ENCODE assay signal across 1 cellular context in the genomic region with DNA sequence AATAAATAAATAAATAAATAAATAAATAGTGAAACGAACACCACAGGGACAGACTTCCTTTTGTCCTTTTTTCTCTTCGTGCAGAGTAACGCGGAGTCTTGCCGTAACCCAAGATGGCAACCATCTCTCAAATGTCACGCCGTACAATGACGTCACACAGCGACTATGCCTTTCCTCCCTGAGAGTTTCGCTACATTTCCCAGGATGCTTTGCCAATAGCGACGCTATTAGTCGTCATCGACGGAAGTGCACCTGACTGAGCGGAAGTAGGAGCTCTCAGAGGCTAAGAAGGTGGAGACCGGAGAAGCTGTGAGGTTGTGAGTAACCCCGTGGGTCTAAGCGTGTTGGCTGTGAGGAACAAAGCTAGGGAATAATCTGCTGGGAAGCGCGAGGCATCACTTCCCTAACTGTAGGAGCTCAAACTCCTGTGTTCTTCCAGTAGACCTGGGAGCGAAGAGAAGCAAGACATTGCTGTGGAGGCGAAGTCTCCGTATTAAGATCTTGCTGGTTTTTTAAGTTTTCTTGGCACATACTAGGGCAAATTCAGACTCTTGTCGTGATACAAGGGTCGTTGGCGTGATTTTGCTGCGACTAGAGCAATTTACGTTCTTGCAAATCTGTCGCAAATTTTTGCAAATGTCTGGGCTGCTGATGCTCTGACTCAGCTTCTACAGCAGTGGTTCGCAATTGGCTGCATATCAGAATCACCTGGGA.
TF ChIP-seq lines count a peak whose summit lies in the region.

A gene with protein sequence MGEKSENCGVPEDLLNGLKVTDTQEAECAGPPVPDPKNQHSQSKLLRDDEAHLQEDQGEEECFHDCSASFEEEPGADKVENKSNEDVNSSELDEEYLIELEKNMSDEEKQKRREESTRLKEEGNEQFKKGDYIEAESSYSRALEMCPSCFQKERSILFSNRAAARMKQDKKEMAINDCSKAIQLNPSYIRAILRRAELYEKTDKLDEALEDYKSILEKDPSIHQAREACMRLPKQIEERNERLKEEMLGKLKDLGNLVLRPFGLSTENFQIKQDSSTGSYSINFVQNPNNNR (plus strand): TSS at position 263 of the 714 bp plus-strand sequence. CDS start 1,390 bp downstream, outside the sequence.

TF ChIP-seq in K562, 482 proteins besides CTCF, POLR2A, EP300 and RAD21 (continued from another document and continues in another):
- peak; percentile 64 for TF ChIP-seq RBBP5 (IDR thresholded peaks at IDR 0.05; ENCODE audit: borderline replicate concordance, insufficient read depth, low read length, poor library complexity, severe bottlenecking)
- TF ChIP-seq RBM15 (IDR thresholded peaks at IDR 0.05; ENCODE audit: insufficient read depth, low read length), result no peak
- TF ChIP-seq HOXB6 (CRISPR knock-in tag; IDR thresholded peaks at IDR 0.05; ENCODE audit: borderline replicate concordance), result no peak
- peak; percentile 78 for TF ChIP-seq ZNF175 (CRISPR knock-in tag; IDR thresholded peaks at IDR 0.05; ENCODE audit: low read depth)
- TF ChIP-seq, protein P1, sequence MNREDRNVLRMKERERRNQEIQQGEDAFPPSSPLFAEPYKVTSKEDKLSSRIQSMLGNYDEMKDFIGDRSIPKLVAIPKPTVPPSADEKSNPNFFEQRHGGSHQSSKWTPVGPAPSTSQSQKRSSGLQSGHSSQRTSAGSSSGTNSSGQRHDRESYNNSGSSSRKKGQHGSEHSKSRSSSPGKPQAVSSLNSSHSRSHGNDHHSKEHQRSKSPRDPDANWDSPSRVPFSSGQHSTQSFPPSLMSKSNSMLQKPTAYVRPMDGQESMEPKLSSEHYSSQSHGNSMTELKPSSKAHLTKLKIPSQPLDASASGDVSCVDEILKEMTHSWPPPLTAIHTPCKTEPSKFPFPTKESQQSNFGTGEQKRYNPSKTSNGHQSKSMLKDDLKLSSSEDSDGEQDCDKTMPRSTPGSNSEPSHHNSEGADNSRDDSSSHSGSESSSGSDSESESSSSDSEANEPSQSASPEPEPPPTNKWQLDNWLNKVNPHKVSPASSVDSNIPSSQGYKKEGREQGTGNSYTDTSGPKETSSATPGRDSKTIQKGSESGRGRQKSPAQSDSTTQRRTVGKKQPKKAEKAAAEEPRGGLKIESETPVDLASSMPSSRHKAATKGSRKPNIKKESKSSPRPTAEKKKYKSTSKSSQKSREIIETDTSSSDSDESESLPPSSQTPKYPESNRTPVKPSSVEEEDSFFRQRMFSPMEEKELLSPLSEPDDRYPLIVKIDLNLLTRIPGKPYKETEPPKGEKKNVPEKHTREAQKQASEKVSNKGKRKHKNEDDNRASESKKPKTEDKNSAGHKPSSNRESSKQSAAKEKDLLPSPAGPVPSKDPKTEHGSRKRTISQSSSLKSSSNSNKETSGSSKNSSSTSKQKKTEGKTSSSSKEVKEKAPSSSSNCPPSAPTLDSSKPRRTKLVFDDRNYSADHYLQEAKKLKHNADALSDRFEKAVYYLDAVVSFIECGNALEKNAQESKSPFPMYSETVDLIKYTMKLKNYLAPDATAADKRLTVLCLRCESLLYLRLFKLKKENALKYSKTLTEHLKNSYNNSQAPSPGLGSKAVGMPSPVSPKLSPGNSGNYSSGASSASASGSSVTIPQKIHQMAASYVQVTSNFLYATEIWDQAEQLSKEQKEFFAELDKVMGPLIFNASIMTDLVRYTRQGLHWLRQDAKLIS (CRISPR knock-in tag; IDR thresholded peaks at IDR 0.05), result no peak
- TF ChIP-seq, protein P2, sequence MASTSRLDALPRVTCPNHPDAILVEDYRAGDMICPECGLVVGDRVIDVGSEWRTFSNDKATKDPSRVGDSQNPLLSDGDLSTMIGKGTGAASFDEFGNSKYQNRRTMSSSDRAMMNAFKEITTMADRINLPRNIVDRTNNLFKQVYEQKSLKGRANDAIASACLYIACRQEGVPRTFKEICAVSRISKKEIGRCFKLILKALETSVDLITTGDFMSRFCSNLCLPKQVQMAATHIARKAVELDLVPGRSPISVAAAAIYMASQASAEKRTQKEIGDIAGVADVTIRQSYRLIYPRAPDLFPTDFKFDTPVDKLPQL (IDR thresholded peaks at IDR 0.05; ENCODE audit: extremely low read depth, insufficient read length), result no peak
- TF ChIP-seq, protein P3, sequence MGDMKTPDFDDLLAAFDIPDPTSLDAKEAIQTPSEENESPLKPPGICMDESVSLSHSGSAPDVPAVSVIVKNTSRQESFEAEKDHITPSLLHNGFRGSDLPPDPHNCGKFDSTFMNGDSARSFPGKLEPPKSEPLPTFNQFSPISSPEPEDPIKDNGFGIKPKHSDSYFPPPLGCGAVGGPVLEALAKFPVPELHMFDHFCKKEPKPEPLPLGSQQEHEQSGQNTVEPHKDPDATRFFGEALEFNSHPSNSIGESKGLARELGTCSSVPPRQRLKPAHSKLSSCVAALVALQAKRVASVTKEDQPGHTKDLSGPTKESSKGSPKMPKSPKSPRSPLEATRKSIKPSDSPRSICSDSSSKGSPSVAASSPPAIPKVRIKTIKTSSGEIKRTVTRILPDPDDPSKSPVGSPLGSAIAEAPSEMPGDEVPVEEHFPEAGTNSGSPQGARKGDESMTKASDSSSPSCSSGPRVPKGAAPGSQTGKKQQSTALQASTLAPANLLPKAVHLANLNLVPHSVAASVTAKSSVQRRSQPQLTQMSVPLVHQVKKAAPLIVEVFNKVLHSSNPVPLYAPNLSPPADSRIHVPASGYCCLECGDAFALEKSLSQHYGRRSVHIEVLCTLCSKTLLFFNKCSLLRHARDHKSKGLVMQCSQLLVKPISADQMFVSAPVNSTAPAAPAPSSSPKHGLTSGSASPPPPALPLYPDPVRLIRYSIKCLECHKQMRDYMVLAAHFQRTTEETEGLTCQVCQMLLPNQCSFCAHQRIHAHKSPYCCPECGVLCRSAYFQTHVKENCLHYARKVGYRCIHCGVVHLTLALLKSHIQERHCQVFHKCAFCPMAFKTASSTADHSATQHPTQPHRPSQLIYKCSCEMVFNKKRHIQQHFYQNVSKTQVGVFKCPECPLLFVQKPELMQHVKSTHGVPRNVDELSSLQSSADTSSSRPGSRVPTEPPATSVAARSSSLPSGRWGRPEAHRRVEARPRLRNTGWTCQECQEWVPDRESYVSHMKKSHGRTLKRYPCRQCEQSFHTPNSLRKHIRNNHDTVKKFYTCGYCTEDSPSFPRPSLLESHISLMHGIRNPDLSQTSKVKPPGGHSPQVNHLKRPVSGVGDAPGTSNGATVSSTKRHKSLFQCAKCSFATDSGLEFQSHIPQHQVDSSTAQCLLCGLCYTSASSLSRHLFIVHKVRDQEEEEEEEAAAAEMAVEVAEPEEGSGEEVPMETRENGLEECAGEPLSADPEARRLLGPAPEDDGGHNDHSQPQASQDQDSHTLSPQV (IDR thresholded peaks at IDR 0.05), result no peak
- 0 out of 2 replicates have a peak, but pooled peaks have one; percentile 19 for TF ChIP-seq NR2C2 (CRISPR knock-in tag; IDR thresholded peaks at IDR 0.05)
- peak; percentile 91 for TF ChIP-seq NR2C2 (tag; IDR thresholded peaks at IDR 0.05)
- TF ChIP-seq, protein P4, sequence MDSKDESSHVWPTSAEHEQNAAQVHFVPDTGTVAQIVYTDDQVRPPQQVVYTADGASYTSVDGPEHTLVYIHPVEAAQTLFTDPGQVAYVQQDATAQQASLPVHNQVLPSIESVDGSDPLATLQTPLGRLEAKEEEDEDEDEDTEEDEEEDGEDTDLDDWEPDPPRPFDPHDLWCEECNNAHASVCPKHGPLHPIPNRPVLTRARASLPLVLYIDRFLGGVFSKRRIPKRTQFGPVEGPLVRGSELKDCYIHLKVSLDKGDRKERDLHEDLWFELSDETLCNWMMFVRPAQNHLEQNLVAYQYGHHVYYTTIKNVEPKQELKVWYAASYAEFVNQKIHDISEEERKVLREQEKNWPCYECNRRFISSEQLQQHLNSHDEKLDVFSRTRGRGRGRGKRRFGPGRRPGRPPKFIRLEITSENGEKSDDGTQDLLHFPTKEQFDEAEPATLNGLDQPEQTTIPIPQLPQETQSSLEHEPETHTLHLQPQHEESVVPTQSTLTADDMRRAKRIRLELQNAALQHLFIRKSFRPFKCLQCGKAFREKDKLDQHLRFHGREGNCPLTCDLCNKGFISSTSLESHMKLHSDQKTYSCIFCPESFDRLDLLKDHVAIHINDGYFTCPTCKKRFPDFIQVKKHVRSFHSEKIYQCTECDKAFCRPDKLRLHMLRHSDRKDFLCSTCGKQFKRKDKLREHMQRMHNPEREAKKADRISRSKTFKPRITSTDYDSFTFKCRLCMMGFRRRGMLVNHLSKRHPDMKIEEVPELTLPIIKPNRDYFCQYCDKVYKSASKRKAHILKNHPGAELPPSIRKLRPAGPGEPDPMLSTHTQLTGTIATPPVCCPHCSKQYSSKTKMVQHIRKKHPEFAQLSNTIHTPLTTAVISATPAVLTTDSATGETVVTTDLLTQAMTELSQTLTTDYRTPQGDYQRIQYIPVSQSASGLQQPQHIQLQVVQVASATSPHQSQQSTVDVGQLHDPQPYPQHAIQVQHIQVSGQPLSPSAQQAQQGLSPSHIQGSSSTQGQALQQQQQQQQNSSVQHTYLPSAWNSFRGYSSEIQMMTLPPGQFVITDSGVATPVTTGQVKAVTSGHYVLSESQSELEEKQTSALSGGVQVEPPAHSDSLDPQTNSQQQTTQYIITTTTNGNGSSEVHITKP (IDR thresholded peaks at IDR 0.05; ENCODE audit: partially characterized antibody), result no peak
- no peak for TF ChIP-seq HMG20B (CRISPR knock-in tag; IDR thresholded peaks at IDR 0.05)
- TF ChIP-seq, protein P5, sequence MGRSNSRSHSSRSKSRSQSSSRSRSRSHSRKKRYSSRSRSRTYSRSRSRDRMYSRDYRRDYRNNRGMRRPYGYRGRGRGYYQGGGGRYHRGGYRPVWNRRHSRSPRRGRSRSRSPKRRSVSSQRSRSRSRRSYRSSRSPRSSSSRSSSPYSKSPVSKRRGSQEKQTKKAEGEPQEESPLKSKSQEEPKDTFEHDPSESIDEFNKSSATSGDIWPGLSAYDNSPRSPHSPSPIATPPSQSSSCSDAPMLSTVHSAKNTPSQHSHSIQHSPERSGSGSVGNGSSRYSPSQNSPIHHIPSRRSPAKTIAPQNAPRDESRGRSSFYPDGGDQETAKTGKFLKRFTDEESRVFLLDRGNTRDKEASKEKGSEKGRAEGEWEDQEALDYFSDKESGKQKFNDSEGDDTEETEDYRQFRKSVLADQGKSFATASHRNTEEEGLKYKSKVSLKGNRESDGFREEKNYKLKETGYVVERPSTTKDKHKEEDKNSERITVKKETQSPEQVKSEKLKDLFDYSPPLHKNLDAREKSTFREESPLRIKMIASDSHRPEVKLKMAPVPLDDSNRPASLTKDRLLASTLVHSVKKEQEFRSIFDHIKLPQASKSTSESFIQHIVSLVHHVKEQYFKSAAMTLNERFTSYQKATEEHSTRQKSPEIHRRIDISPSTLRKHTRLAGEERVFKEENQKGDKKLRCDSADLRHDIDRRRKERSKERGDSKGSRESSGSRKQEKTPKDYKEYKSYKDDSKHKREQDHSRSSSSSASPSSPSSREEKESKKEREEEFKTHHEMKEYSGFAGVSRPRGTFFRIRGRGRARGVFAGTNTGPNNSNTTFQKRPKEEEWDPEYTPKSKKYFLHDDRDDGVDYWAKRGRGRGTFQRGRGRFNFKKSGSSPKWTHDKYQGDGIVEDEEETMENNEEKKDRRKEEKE (IDR thresholded peaks at IDR 0.05; ENCODE audit: borderline replicate concordance in 1 of 2, control insufficient read depth in 1 of 2, low read depth in 2 of 2, low read length in 1 of 2), result no peak
- TF ChIP-seq MCM2 (IDR thresholded peaks at IDR 0.05; ENCODE audit: low read depth), result no peak
- peak; percentile 99 for TF ChIP-seq ATF7 (IDR thresholded peaks at IDR 0.05)
- TF ChIP-seq ZNF561 (CRISPR knock-in tag; conservative IDR thresholded peaks at IDR 0.05), result no peak
- no peak for TF ChIP-seq LARP7 (IDR thresholded peaks at IDR 0.05)
- TF ChIP-seq, protein P6, sequence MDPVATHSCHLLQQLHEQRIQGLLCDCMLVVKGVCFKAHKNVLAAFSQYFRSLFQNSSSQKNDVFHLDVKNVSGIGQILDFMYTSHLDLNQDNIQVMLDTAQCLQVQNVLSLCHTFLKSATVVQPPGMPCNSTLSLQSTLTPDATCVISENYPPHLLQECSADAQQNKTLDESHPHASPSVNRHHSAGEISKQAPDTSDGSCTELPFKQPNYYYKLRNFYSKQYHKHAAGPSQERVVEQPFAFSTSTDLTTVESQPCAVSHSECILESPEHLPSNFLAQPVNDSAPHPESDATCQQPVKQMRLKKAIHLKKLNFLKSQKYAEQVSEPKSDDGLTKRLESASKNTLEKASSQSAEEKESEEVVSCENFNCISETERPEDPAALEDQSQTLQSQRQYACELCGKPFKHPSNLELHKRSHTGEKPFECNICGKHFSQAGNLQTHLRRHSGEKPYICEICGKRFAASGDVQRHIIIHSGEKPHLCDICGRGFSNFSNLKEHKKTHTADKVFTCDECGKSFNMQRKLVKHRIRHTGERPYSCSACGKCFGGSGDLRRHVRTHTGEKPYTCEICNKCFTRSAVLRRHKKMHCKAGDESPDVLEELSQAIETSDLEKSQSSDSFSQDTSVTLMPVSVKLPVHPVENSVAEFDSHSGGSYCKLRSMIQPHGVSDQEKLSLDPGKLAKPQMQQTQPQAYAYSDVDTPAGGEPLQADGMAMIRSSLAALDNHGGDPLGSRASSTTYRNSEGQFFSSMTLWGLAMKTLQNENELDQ (CRISPR knock-in tag; IDR thresholded peaks at IDR 0.05; ENCODE audit: borderline replicate concordance), result no peak
- TF ChIP-seq ZNF143 (CRISPR knock-in tag; IDR thresholded peaks at IDR 0.05), result peak; percentile 88
- TF ChIP-seq, protein P7, sequence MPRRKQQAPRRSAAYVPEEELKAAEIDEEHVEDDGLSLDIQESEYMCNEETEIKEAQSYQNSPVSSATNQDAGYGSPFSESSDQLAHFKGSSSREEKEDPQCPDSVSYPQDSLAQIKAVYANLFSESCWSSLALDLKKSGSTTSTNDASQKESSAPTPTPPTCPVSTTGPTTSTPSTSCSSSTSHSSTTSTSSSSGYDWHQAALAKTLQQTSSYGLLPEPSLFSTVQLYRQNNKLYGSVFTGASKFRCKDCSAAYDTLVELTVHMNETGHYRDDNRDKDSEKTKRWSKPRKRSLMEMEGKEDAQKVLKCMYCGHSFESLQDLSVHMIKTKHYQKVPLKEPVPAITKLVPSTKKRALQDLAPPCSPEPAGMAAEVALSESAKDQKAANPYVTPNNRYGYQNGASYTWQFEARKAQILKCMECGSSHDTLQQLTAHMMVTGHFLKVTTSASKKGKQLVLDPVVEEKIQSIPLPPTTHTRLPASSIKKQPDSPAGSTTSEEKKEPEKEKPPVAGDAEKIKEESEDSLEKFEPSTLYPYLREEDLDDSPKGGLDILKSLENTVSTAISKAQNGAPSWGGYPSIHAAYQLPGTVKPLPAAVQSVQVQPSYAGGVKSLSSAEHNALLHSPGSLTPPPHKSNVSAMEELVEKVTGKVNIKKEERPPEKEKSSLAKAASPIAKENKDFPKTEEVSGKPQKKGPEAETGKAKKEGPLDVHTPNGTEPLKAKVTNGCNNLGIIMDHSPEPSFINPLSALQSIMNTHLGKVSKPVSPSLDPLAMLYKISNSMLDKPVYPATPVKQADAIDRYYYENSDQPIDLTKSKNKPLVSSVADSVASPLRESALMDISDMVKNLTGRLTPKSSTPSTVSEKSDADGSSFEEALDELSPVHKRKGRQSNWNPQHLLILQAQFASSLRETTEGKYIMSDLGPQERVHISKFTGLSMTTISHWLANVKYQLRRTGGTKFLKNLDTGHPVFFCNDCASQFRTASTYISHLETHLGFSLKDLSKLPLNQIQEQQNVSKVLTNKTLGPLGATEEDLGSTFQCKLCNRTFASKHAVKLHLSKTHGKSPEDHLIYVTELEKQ (CRISPR knock-in tag; IDR thresholded peaks at IDR 0.05), result no peak
- TF ChIP-seq, protein P8, sequence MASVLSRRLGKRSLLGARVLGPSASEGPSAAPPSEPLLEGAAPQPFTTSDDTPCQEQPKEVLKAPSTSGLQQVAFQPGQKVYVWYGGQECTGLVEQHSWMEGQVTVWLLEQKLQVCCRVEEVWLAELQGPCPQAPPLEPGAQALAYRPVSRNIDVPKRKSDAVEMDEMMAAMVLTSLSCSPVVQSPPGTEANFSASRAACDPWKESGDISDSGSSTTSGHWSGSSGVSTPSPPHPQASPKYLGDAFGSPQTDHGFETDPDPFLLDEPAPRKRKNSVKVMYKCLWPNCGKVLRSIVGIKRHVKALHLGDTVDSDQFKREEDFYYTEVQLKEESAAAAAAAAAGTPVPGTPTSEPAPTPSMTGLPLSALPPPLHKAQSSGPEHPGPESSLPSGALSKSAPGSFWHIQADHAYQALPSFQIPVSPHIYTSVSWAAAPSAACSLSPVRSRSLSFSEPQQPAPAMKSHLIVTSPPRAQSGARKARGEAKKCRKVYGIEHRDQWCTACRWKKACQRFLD (CRISPR knock-in tag; IDR thresholded peaks at IDR 0.05), result peak; percentile 65; the same call in 1 of the 2 replicates
